8 cellular contexts compared by ENCODE assay signal in the genomic region with DNA sequence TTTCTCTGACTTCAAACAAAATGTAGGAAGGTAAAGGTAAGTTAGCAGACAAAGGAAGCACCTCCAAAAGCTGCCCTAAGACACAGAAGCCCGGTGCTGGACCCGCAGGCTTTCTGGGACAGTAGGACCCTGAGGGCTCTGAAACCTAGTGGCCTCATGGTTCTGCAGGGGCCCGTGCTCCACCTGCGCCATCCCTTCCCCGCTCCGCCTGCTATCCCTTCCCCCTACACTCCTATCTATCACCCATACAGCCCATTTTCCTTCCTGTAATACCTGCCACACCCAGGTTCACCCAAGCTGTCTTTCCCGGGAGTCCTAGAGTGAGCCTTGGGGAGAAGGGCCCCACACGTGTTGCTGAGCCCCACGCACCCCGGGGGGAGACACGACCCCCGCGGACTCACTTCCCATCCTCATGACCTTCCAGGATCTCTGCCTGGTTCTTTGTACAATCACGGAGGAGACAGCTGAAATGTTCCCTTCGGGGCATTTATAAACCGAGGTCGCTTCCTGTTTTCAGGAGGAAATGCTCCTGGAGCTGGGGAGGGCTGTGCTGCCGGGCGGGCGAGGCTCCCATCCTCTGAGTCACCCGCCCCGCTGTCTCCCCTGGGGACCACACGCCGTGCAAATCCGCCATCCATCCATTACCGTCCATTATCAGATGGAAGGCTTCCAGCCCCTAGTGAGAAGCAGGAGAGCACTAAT.
DNase-seq lines count a peak whose midpoint lies in the region; ATAC-seq and TF ChIP-seq lines count a peak whose summit lies in the region.

No MANE protein-coding gene starts in this region.

- TF ChIP-seq CTCF in heart left ventricle (IDR thresholded peaks at IDR 0.05): no peak
- no peak for TF ChIP-seq CTCF in gastrocnemius medialis (IDR thresholded peaks at IDR 0.05 in 4 of 5, conservative IDR thresholded peaks at IDR 0.05 in 1 of 5)

- H3K27ac ChIP-seq in heart left ventricle: peak overlapping the region; percentile 47 to 88 (median 68)
- peak overlapping the region; percentile 63 to 81 (median 72) for H3K27ac ChIP-seq in gastrocnemius medialis

- DNase-seq in HPDE6-E6E7 (ENCODE audit: extremely low spot score): peak; percentile 7
- DNase-seq in RPMI7951 (ENCODE audit: low read depth): peak; percentile 96
- DNase-seq in heart left ventricle: peak; percentile 71 to 89 (median 78)
- peak; percentile 18 to 24 for DNase-seq in gastrocnemius medialis
- DNase-seq in D341Med (ENCODE audit: low spot score): no peak
- no peak for DNase-seq in middle frontal gyrus (ENCODE audit: extremely low spot score, low spot score)
- DNase-seq in GOT3 (lab: John Stamatoyannopoulos, UW): no peak
- DNase-seq in KG1 (lab: John Stamatoyannopoulos, UW): no peak

- ATAC-seq in heart left ventricle: peak; percentile 36 to 93 (median 82)
- ATAC-seq in gastrocnemius medialis: peak; percentile 49 to 56

- H3K9me3 ChIP-seq in heart left ventricle: no peaks in the 10 kb centered on the region
- no peaks in the 10 kb centered on the region for H3K9me3 ChIP-seq in gastrocnemius medialis

- in situ Hi-C loops in gastrocnemius medialis (cut with MboI; ENCODE audit: low sequenced_read_pairs in 4 of 4): no loop called here

- H3K4me1 ChIP-seq in heart left ventricle (peaks cover 0 to 53% (median 15%) of the 10 kb centered on the region in 12 donors), gastrocnemius medialis (peaks cover 0 to 4% of the 10 kb centered on the region in 2 donors)

- TF ChIP-seq POLR2A in heart left ventricle (IDR thresholded peaks at IDR 0.05) (no peak), gastrocnemius medialis (IDR thresholded peaks at IDR 0.05) (no peak)

- H3K36me3 ChIP-seq in heart left ventricle (no peaks in the 10 kb centered on the region), gastrocnemius medialis (no peaks in the 10 kb centered on the region)

- H3K4me3 ChIP-seq in heart left ventricle (peak overlapping the region in 8 of 12 donors; percentile 5 to 30 (median 22)), gastrocnemius medialis (peak overlapping the region in 2 of 4 donors; percentile 10 to 12)

- H3K27me3 ChIP-seq in heart left ventricle: no peaks in the 10 kb centered on the region
- no peaks in the 10 kb centered on the region for H3K27me3 ChIP-seq in gastrocnemius medialis

- WGBS in heart left ventricle, 4 donors: 43 to 68% (median 52%) methylated on average over 26 of the region's 26 CpGs

- intact Hi-C loops in heart left ventricle (cut with DNase I) (no loop called here), gastrocnemius medialis (cut with DNase I; ENCODE audit: low total_unique reads) (no loop called here)

Comparison
In these comparisons a context has a peak if more than half of its experiments do, and no peak if none do; other contexts are left out.
1. DNase-seq: peak in HPDE6-E6E7 (single experiment), RPMI7951 (single experiment), heart left ventricle (5 of 5) and gastrocnemius medialis (2 of 2); none in D341Med (single experiment), middle frontal gyrus (single experiment), GOT3 (single experiment) and KG1 (single experiment).